ENCODE assay signal across 33 cellular contexts in genomic region chr3:27536451-27536850, GRCh38. TPM values are rescaled to one million over a fixed set of nuclear protein-coding genes. Genes with fewer than 3 reads are reported as not detected.
DNase-seq lines count a peak whose midpoint lies in the region; ATAC-seq, FAIRE-seq and TF ChIP-seq lines count a peak whose summit lies in the region.
"Had no signal": no experiment of that assay in that cellular context is flagged by ENCODE, and none has a peak within 500 bp of the region (broad histone marks: within the 10 kb centered on the region; RNA-seq: fewer than 3 reads in every experiment).

No MANE protein-coding gene starts in this region.

- TF ChIP-seq CTCF in PC-3 (conservative IDR thresholded peaks at IDR 0.05; ENCODE audit: low read depth, low read length) = no peak
- TF ChIP-seq CTCF in H1 (IDR thresholded peaks at IDR 0.05; ENCODE audit: control extremely low read depth in 1 of 3, insufficient read depth in 1 of 3, low read depth in 1 of 3, low read length in 3 of 3) = no peak
- TF ChIP-seq CTCF in osteoblast (IDR thresholded peaks at IDR 0.05; ENCODE audit: extremely low read depth, low read depth, low read length) = no peak

- H3K4me3 Mint-ChIP-seq in activated CD8-positive, alpha-beta T cell treated with anti-CD3 and anti-CD28 coated beads, Interleukin-2, amount 10 ng/mL, durations not matched to agents 7 days and 5 days = no peak overlapping the region
- H3K4me3 Mint-ChIP-seq: activated CD8-positive, alpha-beta T cell treated with anti-CD3 and anti-CD28 coated beads for 36 hours; activated naive CD8-positive, alpha-beta T cell treated with anti-CD3 and anti-CD28 coated beads, Interleukin-2, amount 10 ng/mL, durations not matched to agents 7 days and 5 days; GM23338; immature natural killer cell; neural crest cell had no signal

- H2AFZ ChIP-seq in ACC112 (ENCODE audit: low read length, unreplicated experiment) = no peak overlapping the region
- H2AFZ ChIP-seq in PC-3 (ENCODE audit: low read length) = no peak overlapping the region
- H2AFZ ChIP-seq in H1 (ENCODE audit: low read length) = 0 out of 2 replicates have a peak overlapping the region, but pooled peaks have one; percentile 13
- H2AFZ ChIP-seq in osteoblast (ENCODE audit: low read length) = peak overlapping the region; percentile 32
- H2AFZ ChIP-seq: GM23338 had no signal

- H3K36me3 ChIP-seq in ACC112 (ENCODE audit: insufficient read depth, low read length) = no peaks in the 10 kb centered on the region
- no peaks in the 10 kb centered on the region for H3K36me3 ChIP-seq in PC-3 (ENCODE audit: low read depth, low read length)
- H3K36me3 ChIP-seq in H1 (ENCODE audit: control insufficient read depth in 2 of 4, insufficient read depth in 4 of 4, low read length in 3 of 4) = no peaks in the 10 kb centered on the region
- H3K36me3 ChIP-seq in osteoblast (ENCODE audit: insufficient read depth, low read length) = no peaks in the 10 kb centered on the region
- H3K36me3 ChIP-seq: gastroesophageal sphincter, upper lobe of right lung had no signal

- no peak overlapping the region for H2BK5ac ChIP-seq in H1 (ENCODE audit: low read depth, low read length)

- H3K56ac ChIP-seq in H1 (replicated peaks; ENCODE audit: insufficient read length, low read depth, low read length) = no peak overlapping the region

- H3K27me3 ChIP-seq in ACC112 (ENCODE audit: insufficient read depth, low read length) = no peaks in the 10 kb centered on the region
- no peaks in the 10 kb centered on the region for H3K27me3 ChIP-seq in PC-3 (ENCODE audit: low read length)
- no peaks in the 10 kb centered on the region for H3K27me3 ChIP-seq in H1 (replicated peaks in 1 of 4; ENCODE audit: control insufficient read depth in 3 of 4, extremely low read depth in 1 of 4, insufficient read depth in 3 of 4, low read length in 3 of 4)
- no peaks in the 10 kb centered on the region for H3K27me3 ChIP-seq in osteoblast (ENCODE audit: insufficient read depth, low read length)
- H3K27me3 ChIP-seq: body of pancreas, gastroesophageal sphincter, upper lobe of right lung had no signal

- WGBS in H1 (ENCODE audit: extremely low coverage in 1 of 2, insufficient coverage in 1 of 2, insufficient read length in 1 of 2, insufficient replicate concordance in 2 of 2, low coverage in 1 of 2, low lambda C conversion rate in 2 of 2, missing lambda C conversion rate in 1 of 2), 2 experiments = 95% methylated on average over 1 of the region's 1 CpG; no CpG with 5 or more reads in 1 of the 2 experiments

- H3K9me3 Mint-ChIP-seq in activated CD8-positive, alpha-beta T cell treated with anti-CD3 and anti-CD28 coated beads, Interleukin-2, amount 10 ng/mL, durations not matched to agents 7 days and 5 days (ENCODE audit: insufficient read depth) = no peaks in the 10 kb centered on the region
- H3K9me3 Mint-ChIP-seq: activated CD8-positive, alpha-beta T cell treated with anti-CD3 and anti-CD28 coated beads for 36 hours; activated naive CD8-positive, alpha-beta T cell treated with anti-CD3 and anti-CD28 coated beads, Interleukin-2, amount 10 ng/mL, durations not matched to agents 7 days and 5 days; GM23338; immature natural killer cell; neural crest cell had no signal

- POLR2A ChIA-PET in PC-3 (lab: Charles Lee; ENCODE audit: unreplicated experiment) = no interaction called here
- POLR2A ChIA-PET in H1 (lab: Charles Lee; ENCODE audit: partially characterized antibody) = interaction anchor here (0.8 kb wide), 1 partner anchor 50 kb away, joined by 3 read pairs; no protein-coding TSS in a partner anchor
- POLR2A ChIA-PET in activated CD8-positive, alpha-beta T cell treated with anti-CD3 and anti-CD28 coated beads, Interleukin-2, amount 10 ng/mL, durations not matched to agents 7 days and 5 days (lab: Charles Lee) = no interaction called here

- H3K14ac ChIP-seq in H1 (ENCODE audit: insufficient read length) = no peak overlapping the region

- H3K4ac ChIP-seq in H1 (replicated peaks; ENCODE audit: insufficient read length, low read depth, low read length) = peak overlapping the region; percentile 5

- H3K27ac ChIP-seq in ACC112 (ENCODE audit: low read depth, low read length) (peak overlapping the region; percentile 92), PC-3 (ENCODE audit: low read length) (peak overlapping the region; percentile 97), H1 (ENCODE audit: low read depth, low read length) (no peak overlapping the region), osteoblast (ENCODE audit: low read depth, low read length) (peak overlapping the region; percentile 93)
- H3K27ac ChIP-seq: body of pancreas, HL-60, upper lobe of right lung had no signal

- H2BK120ac ChIP-seq in H1 (replicated peaks; ENCODE audit: low read depth, low read length) = peak overlapping the region; percentile 68

- 0 out of 2 replicates have a peak overlapping the region, but pooled peaks have one; percentile 72 for H2BK15ac ChIP-seq in H1 (ENCODE audit: low read length)

- H2AK5ac ChIP-seq in H1 (ENCODE audit: low read depth, low read length) = no peak overlapping the region

- no peak overlapping the region for H3K4me2 ChIP-seq in PC-3 (ENCODE audit: low read length)
- H3K4me2 ChIP-seq in H1 (ENCODE audit: insufficient read depth in 1 of 2, low read depth in 2 of 2, low read length in 2 of 2) = no peak overlapping the region
- H3K4me2 ChIP-seq in osteoblast (ENCODE audit: insufficient read depth, low read length) = no peak overlapping the region
- H3K4me2 ChIP-seq: GM23338 had no signal

- H3K27me3 Mint-ChIP-seq in activated CD8-positive, alpha-beta T cell treated with anti-CD3 and anti-CD28 coated beads, Interleukin-2, amount 10 ng/mL, durations not matched to agents 7 days and 5 days (ENCODE audit: low read depth) = no peaks in the 10 kb centered on the region
- H3K27me3 Mint-ChIP-seq: activated CD8-positive, alpha-beta T cell treated with anti-CD3 and anti-CD28 coated beads for 36 hours had no signal

- H3K4me3 ChIP-seq in ACC112 (ENCODE audit: low read depth, low read length) = no peak overlapping the region
- no peak overlapping the region for H3K4me3 ChIP-seq in PC-3 (ENCODE audit: low read length)
- no peak overlapping the region for H3K4me3 ChIP-seq in H1 (ENCODE audit: extremely low read depth in 1 of 4, insufficient read depth in 2 of 4, low read depth in 3 of 4, low read length in 4 of 4)
- no peak overlapping the region for H3K4me3 ChIP-seq in osteoblast (ENCODE audit: insufficient read depth, low read length)
- H3K4me3 ChIP-seq: body of pancreas, gastroesophageal sphincter, GM23338, mucosa of descending colon, upper lobe of right lung had no signal

- no peak overlapping the region for H3K18ac ChIP-seq in H1 (ENCODE audit: extremely low read depth, low read length)

- no peak overlapping the region for H3K23ac ChIP-seq in H1 (ENCODE audit: insufficient read length)

- H4K91ac ChIP-seq in H1 (replicated peaks; ENCODE audit: insufficient read length, low read length) = peak overlapping the region; percentile 75

- H3K9me3 ChIP-seq in PC-3 (ENCODE audit: low read length) = no peaks in the 10 kb centered on the region
- H3K9me3 ChIP-seq in H1 (ENCODE audit: insufficient read depth in 2 of 2, low read depth in 1 of 2, low read length in 1 of 2) = no peaks in the 10 kb centered on the region
- no peaks in the 10 kb centered on the region for H3K9me3 ChIP-seq in osteoblast (ENCODE audit: low read depth, low read length)
- H3K9me3 ChIP-seq: body of pancreas, gastroesophageal sphincter, mucosa of descending colon, upper lobe of right lung had no signal

- no peak overlapping the region for H4K5ac ChIP-seq in H1 (ENCODE audit: insufficient read length, low read depth, low read length)

- no peak for DNase-seq in PC-3
- no peak for DNase-seq in H1 (ENCODE audit: low read depth in 1 of 2, low spot score in 2 of 2)
- DNase-seq in osteoblast (ENCODE audit: insufficient read length, low spot score, missing footprints) = no peak
- no peak for DNase-seq in activated CD8-positive, alpha-beta T cell treated with anti-CD3 and anti-CD28 coated beads, Interleukin-2, amount 10 ng/mL, durations not matched to agents 7 days and 5 days
- no peak for DNase-seq in NK-92 (lab: John Stamatoyannopoulos, UW; ENCODE audit: unreplicated experiment)
- DNase-seq: activated CD4-positive, CD25-positive, alpha-beta regulatory T cell treated with anti-CD3 and anti-CD28 coated beads, Interleukin-2, amount 50 U/mL, for 72 hours; activated CD8-positive, alpha-beta T cell treated with anti-CD3 and anti-CD28 coated beads for 36 hours; activated effector memory CD4-positive, alpha-beta T cell treated with anti-CD3 and anti-CD28 coated beads, Interleukin-2, amount 50 U/mL, for 16 hours; activated naive CD8-positive, alpha-beta T cell treated with anti-CD3 and anti-CD28 coated beads, Interleukin-2, amount 10 ng/mL, durations not matched to agents 7 days and 5 days; body of pancreas; COR-L47; DMS79; effector memory CD4-positive, alpha-beta T cell; immature natural killer cell; mucosa of descending colon; NCI-H1048; NCI-H187; NCI-H2227 treated with DMSO at 0.1 percent for 48 hours; NCI-H748 treated with DMSO at 0.1 percent for 48 hours; SIG-M5; stimulated activated CD4-positive, alpha-beta T cell treated with anti-CD3 and anti-CD28 coated beads, Interleukin-1b, Interleukin-23, amount 100 ng/mL, for 48 hours; T-helper 1 cell; upper lobe of right lung had no signal

- H3K4me1 Mint-ChIP-seq in activated CD8-positive, alpha-beta T cell treated with anti-CD3 and anti-CD28 coated beads, Interleukin-2, amount 10 ng/mL, durations not matched to agents 7 days and 5 days (ENCODE audit: low read depth) = peaks cover 13% of the 10 kb centered on the region

- H3K23me2 ChIP-seq in H1 (ENCODE audit: low read depth, low read length) = peaks cover 5% of the 10 kb centered on the region; the same call in 1 of the 2 replicates

- no peak for TF ChIP-seq POLR2A in H1 (IDR thresholded peaks at IDR 0.05; ENCODE audit: control extremely low read depth in 1 of 2, low read depth in 2 of 2, low read length in 2 of 2)

- no peaks in the 10 kb centered on the region for H3K36me3 Mint-ChIP-seq in activated CD8-positive, alpha-beta T cell treated with anti-CD3 and anti-CD28 coated beads, Interleukin-2, amount 10 ng/mL, durations not matched to agents 7 days and 5 days (ENCODE audit: low read depth)
- H3K36me3 Mint-ChIP-seq: activated naive CD8-positive, alpha-beta T cell treated with anti-CD3 and anti-CD28 coated beads, Interleukin-2, amount 10 ng/mL, durations not matched to agents 7 days and 5 days; immature natural killer cell had no signal

- no peaks in the 10 kb centered on the region for H3K79me1 ChIP-seq in H1 (ENCODE audit: low read depth, low read length)

- peak overlapping the region; percentile 72; the same call in 1 of the 2 replicates for H2BK20ac ChIP-seq in H1 (ENCODE audit: low read length)

- H3F3A ChIP-seq in PC-3 (ENCODE audit: low read length, unreplicated experiment) = peaks cover 18% of the 10 kb centered on the region

- no peak overlapping the region for H4K8ac ChIP-seq in H1 (ENCODE audit: extremely low read depth, insufficient read depth, low read length)

- no peak overlapping the region for H3K27ac Mint-ChIP-seq in activated CD8-positive, alpha-beta T cell treated with anti-CD3 and anti-CD28 coated beads, Interleukin-2, amount 10 ng/mL, durations not matched to agents 7 days and 5 days
- H3K27ac Mint-ChIP-seq: activated CD8-positive, alpha-beta T cell treated with anti-CD3 and anti-CD28 coated beads for 36 hours; activated naive CD8-positive, alpha-beta T cell treated with anti-CD3 and anti-CD28 coated beads, Interleukin-2, amount 10 ng/mL, durations not matched to agents 7 days and 5 days had no signal

- H3K9ac ChIP-seq in PC-3 (ENCODE audit: low read length) (peak overlapping the region; percentile 75; the same call in 1 of the 2 replicates), H1 (replicated peaks in 1 of 4; ENCODE audit: extremely low read depth in 1 of 4, low read depth in 3 of 4, low read length in 3 of 4) (no peak overlapping the region)

- no TSS peak for BruUV-seq in PC-3 (replicated peaks; lab: Mats Ljungman, UMichigan)

- TF ChIP-seq RAD21 in H1 (IDR thresholded peaks at IDR 0.05 in 1 of 2, conservative IDR thresholded peaks at IDR 0.05 in 1 of 2; ENCODE audit: low read depth in 2 of 2, low read length in 2 of 2) = no peak

- H3K79me2 ChIP-seq in ACC112 (ENCODE audit: control insufficient read depth, insufficient read depth, low read length, unreplicated experiment) = no peaks in the 10 kb centered on the region
- no peaks in the 10 kb centered on the region for H3K79me2 ChIP-seq in PC-3 (ENCODE audit: low read length)
- H3K79me2 ChIP-seq in H1 (ENCODE audit: control insufficient read depth in 1 of 2, insufficient read depth in 2 of 2, low read length in 2 of 2) = no peaks in the 10 kb centered on the region
- no peaks in the 10 kb centered on the region for H3K79me2 ChIP-seq in osteoblast (ENCODE audit: insufficient read depth, low read length)

- intact Hi-C loops in PC-3 (cut with micrococcal nuclease) = no loop called here

- no peaks in the 10 kb centered on the region for H4K20me1 ChIP-seq in PC-3 (ENCODE audit: low read length)
- no peaks in the 10 kb centered on the region for H4K20me1 ChIP-seq in H1 (replicated peaks in 1 of 2; ENCODE audit: control insufficient read depth in 1 of 2, insufficient read depth in 2 of 2, low read length in 2 of 2)
- H4K20me1 ChIP-seq in osteoblast (ENCODE audit: insufficient read depth, low read length) = no peaks in the 10 kb centered on the region

- H3K9me2 ChIP-seq in PC-3 (replicated peaks; ENCODE audit: low read length) = no peaks in the 10 kb centered on the region

- peaks cover 40% of the 10 kb centered on the region for H3K4me1 ChIP-seq in ACC112 (ENCODE audit: control insufficient read depth, insufficient read depth, low read length, unreplicated experiment)
- peaks cover 41% of the 10 kb centered on the region for H3K4me1 ChIP-seq in PC-3 (ENCODE audit: insufficient read depth, low read length)
- peaks cover 14 to 29% (median 26%) of the 10 kb centered on the region in 4 experiments for H3K4me1 ChIP-seq in H1 (replicated peaks in 1 of 4; ENCODE audit: control insufficient read depth in 3 of 4, insufficient read depth in 4 of 4, low read length in 3 of 4)
- peaks cover 43% of the 10 kb centered on the region for H3K4me1 ChIP-seq in osteoblast (ENCODE audit: insufficient read depth, low read length)
- H3K4me1 ChIP-seq: body of pancreas had no signal

- CTCF ChIA-PET in PC-3 (lab: Charles Lee) (interaction anchor here (0.6 kb wide), 1 partner anchor 144 kb away, joined by 4 read pairs; no protein-coding TSS in a partner anchor), H1 (lab: Charles Lee; ENCODE audit: partially characterized antibody) (interaction anchor here (0.6 to 1.3 kb wide), 3 partner anchors 49 to 472 kb away, joined by 3 to 4 read pairs (median 4); no protein-coding TSS in a partner anchor)
- CTCF ChIA-PET in activated CD8-positive, alpha-beta T cell treated with anti-CD3 and anti-CD28 coated beads, Interleukin-2, amount 10 ng/mL, durations not matched to agents 7 days and 5 days (lab: Charles Lee) = interaction anchor here (1.0 kb wide), 1 partner anchor 52 kb away, joined by 3 read pairs; the partner anchor contains the start of gene SLC4A7

- no peak for TF ChIP-seq EP300 in H1 (IDR thresholded peaks at IDR 0.05; ENCODE audit: borderline replicate concordance in 1 of 2, low read depth in 2 of 2, low read length in 2 of 2)

- FAIRE-seq in H1 (lab: Jason Lieb, UNC) = no peak
- FAIRE-seq: colon had no signal

- H2BK12ac ChIP-seq in H1 (ENCODE audit: low read depth, low read length) = 0 out of 2 replicates have a peak overlapping the region, but pooled peaks have one; percentile 50

- ATAC-seq in PC-3 = no peak
- no peak for ATAC-seq in activated CD8-positive, alpha-beta T cell treated with anti-CD3 and anti-CD28 coated beads, Interleukin-2, amount 10 ng/mL, durations not matched to agents 7 days and 5 days
- ATAC-seq in HG02571 (IDR thresholded peaks at IDR 0.05; ENCODE audit: unreplicated experiment) = no peak
- no peak for ATAC-seq in GM19035 (IDR thresholded peaks at IDR 0.05; ENCODE audit: unreplicated experiment)
- ATAC-seq: activated CD8-positive, alpha-beta T cell treated with anti-CD3 and anti-CD28 coated beads for 36 hours; body of pancreas; esophagus mucosa; gastroesophageal sphincter; GM23338; HepG2; mucosa of descending colon; upper lobe of right lung had no signal

RNA-seq across cellular contexts. Expression of gene SLC4A7, which starts 52.3 kb away (rescaled TPM):
- total RNA-seq in PC-3 (2014; rRNA removed) = 56.0 and 59.7 TPM in 2 replicates
- total RNA-seq in H1 (2021; fragmentation: NEBNext Ultra II Directional; extraction: Animal tissue kit (Norgen Biotek cat#: 25700)) = 66.6 and 70.5 TPM in 2 replicates
- polyA plus RNA-seq in H1 (2011; rRNA removed) = 9.2 and 14.9 TPM in 2 replicates
- polyA plus RNA-seq in H1 (2011; cell fraction: cytosol; rRNA removed) = 15.3 TPM
- 10.9 TPM for polyA plus RNA-seq in H1 (2011; cell fraction: nucleus; rRNA removed)
- 24.1 to 37.0 TPM (median 29.4 TPM) in 4 replicates for polyA plus RNA-seq in H1 (2012, experiment 1 of 2)
- 1.8 TPM for polyA plus RNA-seq in H1 (2012, experiment 2 of 2)
- polyA plus RNA-seq in H1 (2013, experiment 1 of 2) = 105 TPM
- 100 TPM for polyA plus RNA-seq in H1 (2013, experiment 2 of 2)
- 55.3 and 87.5 TPM in 2 replicates for polyA minus RNA-seq in H1 (2011; rRNA and poly(A)+ RNA removed)
- 91.1 TPM for polyA minus RNA-seq in H1 (2011; cell fraction: cytosol; rRNA and poly(A)+ RNA removed)
- 115 TPM for polyA minus RNA-seq in H1 (2011; cell fraction: nucleus; rRNA and poly(A)+ RNA removed)
- total RNA-seq in osteoblast = 203 and 281 TPM in 2 replicates
- total RNA-seq in activated CD8-positive, alpha-beta T cell treated with anti-CD3 and anti-CD28 coated beads, Interleukin-2, amount 10 ng/mL, durations not matched to agents 7 days and 5 days = 10 to 100 TPM; 31.9 to 32.9 TPM

Comparison
In these comparisons a context has a peak if more than half of its experiments do, and no peak if none do; other contexts are left out.
1. H2AFZ ChIP-seq: peak in H1 (single experiment) and osteoblast (single experiment); none in ACC112 (single experiment) and PC-3 (single experiment).